22 cellular contexts compared by ENCODE assay signal in genomic region chr9:34563262-34563661, GRCh38. TPM values are rescaled to one million over a fixed set of nuclear protein-coding genes. Genes with fewer than 3 reads are reported as not detected.
"Had no signal": no experiment of that assay in that cellular context is flagged by ENCODE, and none has a peak within 500 bp of the region (broad histone marks: within the 10 kb centered on the region; RNA-seq: fewer than 3 reads in every experiment).

No MANE protein-coding gene starts in this region.

- ATAC-seq: activated CD4-positive, CD25-positive, alpha-beta regulatory T cell treated with anti-CD3 and anti-CD28 coated beads, Interleukin-2, amount 50 U/mL, for 24 hours; activated CD8-positive, alpha-beta T cell treated with anti-CD3 and anti-CD28 coated beads for 36 hours; activated naive CD4-positive, alpha-beta T cell treated with anti-CD3 and anti-CD28 coated beads, Interleukin-2, amount 50 U/mL, for 72 hours; activated naive CD8-positive, alpha-beta T cell treated with anti-CD3 and anti-CD28 coated beads, Interleukin-2, amount 50 U/mL, for 24 hours; body of pancreas had no signal

- H3K27ac Mint-ChIP-seq: activated CD8-positive, alpha-beta T cell treated with anti-CD3 and anti-CD28 coated beads for 36 hours; activated naive CD4-positive, alpha-beta T cell treated with anti-CD3 and anti-CD28 coated beads, Interleukin-2, amount 50 U/mL, for 72 hours; activated naive CD8-positive, alpha-beta T cell treated with anti-CD3 and anti-CD28 coated beads, Interleukin-2, amount 50 U/mL, for 24 hours; T-helper 1 cell treated with Interleukin-12 subunit alpha and Interleukin-12 subunit beta and Interleukin-4 antibody, amounts not matched to agents 30 μg/mL and 1 μg/mL, for 36 hours had no signal

- DNase-seq: activated CD4-positive, alpha-beta T cell treated with anti-CD3 and anti-CD28 coated beads for 4 hours; activated CD8-positive, alpha-beta memory T cell treated with anti-CD3 and anti-CD28 coated beads, Interleukin-2, amount 50 U/mL, for 4 hours; activated CD8-positive, alpha-beta T cell treated with anti-CD3 and anti-CD28 coated beads for 36 hours; activated effector memory CD4-positive, alpha-beta T cell treated with anti-CD3 and anti-CD28 coated beads, Interleukin-2, amount 50 U/mL, for 16 hours; activated naive CD4-positive, alpha-beta T cell treated with Interleukin-2 at 50 U/mL for 16 hours; activated naive CD8-positive, alpha-beta T cell treated with anti-CD3 and anti-CD28 coated beads, Interleukin-2, amount 50 U/mL, for 24 hours; amniotic stem cell; body of pancreas; KG1; NCI-H1048; NCI-H146; NCI-H187 treated with DMSO at 0.1 percent for 48 hours; NCI-H2081 treated with DMSO at 0.1 percent for 48 hours; NCI-H446; NCI-H524; SHP77 had no signal

- H3K9me3 Mint-ChIP-seq: activated CD8-positive, alpha-beta T cell treated with anti-CD3 and anti-CD28 coated beads for 36 hours; activated naive CD4-positive, alpha-beta T cell treated with anti-CD3 and anti-CD28 coated beads, Interleukin-2, amount 50 U/mL, for 72 hours; activated naive CD8-positive, alpha-beta T cell treated with anti-CD3 and anti-CD28 coated beads, Interleukin-2, amount 50 U/mL, for 24 hours; T-helper 1 cell treated with Interleukin-12 subunit alpha and Interleukin-12 subunit beta and Interleukin-4 antibody, amounts not matched to agents 30 μg/mL and 1 μg/mL, for 36 hours had no signal

- FAIRE-seq: RCC 7860 had no signal

- H3K36me3 Mint-ChIP-seq: activated naive CD4-positive, alpha-beta T cell treated with anti-CD3 and anti-CD28 coated beads, Interleukin-2, amount 50 U/mL, for 72 hours had no signal

- H3K4me1 Mint-ChIP-seq: activated naive CD8-positive, alpha-beta T cell treated with anti-CD3 and anti-CD28 coated beads, Interleukin-2, amount 50 U/mL, for 24 hours had no signal

- H3K4me3 Mint-ChIP-seq: activated CD8-positive, alpha-beta T cell treated with anti-CD3 and anti-CD28 coated beads for 36 hours; activated naive CD8-positive, alpha-beta T cell treated with anti-CD3 and anti-CD28 coated beads, Interleukin-2, amount 50 U/mL, for 24 hours; T-helper 1 cell treated with Interleukin-12 subunit alpha and Interleukin-12 subunit beta and Interleukin-4 antibody, amounts not matched to agents 30 μg/mL and 1 μg/mL, for 36 hours had no signal

RNA-seq across cellular contexts. Expression of gene CNTFR, which starts 26.3 kb away (rescaled TPM):
- total RNA-seq: activated CD8-positive, alpha-beta T cell treated with anti-CD3 and anti-CD28 coated beads for 36 hours; LHCN-M2 had no signal

RNA-seq across cellular contexts. Expression of gene ENHO, which starts 40.5 kb away (rescaled TPM):
- total RNA-seq: activated CD8-positive, alpha-beta T cell treated with anti-CD3 and anti-CD28 coated beads for 36 hours; ascending aorta had no signal
